In genomic region chr6:4805553-4806307, GRCh38 we compare ENCODE assay signal across 9 cellular contexts. TPM values are rescaled to one million over a fixed set of nuclear protein-coding genes. Genes with fewer than 3 reads are reported as not detected.
DNase-seq lines count a peak whose midpoint lies in the region; ATAC-seq and TF ChIP-seq lines count a peak whose summit lies in the region.
"Had no signal": no experiment of that assay in that cellular context is flagged by ENCODE, and none has a peak within 500 bp of the region (broad histone marks: within the 10 kb centered on the region; RNA-seq: fewer than 3 reads in every experiment).

No MANE protein-coding gene starts in this region.

- no peak overlapping the region for H3K4me3 Mint-ChIP-seq in HFFc6
- no peak overlapping the region for H3K4me3 Mint-ChIP-seq in endothelial cell (ENCODE audit: unreplicated experiment)
- H3K4me3 Mint-ChIP-seq: natural killer cell treated with Interleukin-12 subunit alpha and Interleukin-12 subunit beta and Interleukin-15 and Interleukin-18, amount 100 ng/mL, for 72 hours had no signal

- H3K9me3 ChIP-seq in PC-9 (ENCODE audit: insufficient read depth, low read depth) (no peaks in the 10 kb centered on the region), mucosa of descending colon (no peaks in the 10 kb centered on the region)

- BruUV-seq in PC-9 (replicated peaks; lab: Mats Ljungman, UMichigan), result no TSS peak

- H3K9me3 Mint-ChIP-seq in HFFc6, result peaks cover 2% of the 10 kb centered on the region; the same call in 1 of the 2 replicates
- H3K9me3 Mint-ChIP-seq in endothelial cell (ENCODE audit: unreplicated experiment), result no peaks in the 10 kb centered on the region

- no peak overlapping the region for H3K27ac ChIP-seq in PC-9

- H3K27me3 ChIP-seq in PC-9 (ENCODE audit: insufficient read depth, low read depth), result no peaks in the 10 kb centered on the region

- POLR2A ChIA-PET in PC-9 (lab: Charles Lee; ENCODE audit: unreplicated experiment), result no interaction called here

- H3K36me3 Mint-ChIP-seq in HFFc6 (ENCODE audit: low read depth) (peaks cover 2% of the 10 kb centered on the region), endothelial cell (ENCODE audit: low read depth, unreplicated experiment) (no peaks in the 10 kb centered on the region)

- peaks cover 45% of the 10 kb centered on the region for H3K79me2 ChIP-seq in PC-9 (ENCODE audit: low read depth)

- TF ChIP-seq CTCF in HFFc6 (IDR thresholded peaks at IDR 0.05) (peak; percentile 78), PC-9 (conservative IDR thresholded peaks at IDR 0.05) (peak; percentile 33; the same call in 1 of the 2 replicates), endothelial cell (IDR thresholded peaks at IDR 0.05; ENCODE audit: unreplicated experiment) (peak; percentile 12), mucosa of descending colon (IDR thresholded peaks at IDR 0.05) (peak; percentile 53)

- H3K4me1 ChIP-seq in PC-9 (replicated peaks; ENCODE audit: insufficient read depth) (no peaks in the 10 kb centered on the region), mucosa of descending colon (ENCODE audit: low read depth) (peaks cover 33% of the 10 kb centered on the region)

- H3K27me3 Mint-ChIP-seq in HFFc6 (ENCODE audit: insufficient read depth) (no peaks in the 10 kb centered on the region), endothelial cell (ENCODE audit: unreplicated experiment) (peaks cover 2% of the 10 kb centered on the region)
- H3K27me3 Mint-ChIP-seq: natural killer cell treated with Interleukin-12 subunit alpha and Interleukin-12 subunit beta and Interleukin-15 and Interleukin-18, amount 100 ng/mL, for 72 hours had no signal

- intact Hi-C loops in PC-9 (cut with micrococcal nuclease; ENCODE audit: unreplicated experiment) (no loop called here), mucosa of descending colon (cut with DNase I, micrococcal nuclease) (loop anchor here in 1 of 2 donors (10.0 kb wide), 1 partner anchor 129 kb away; no protein-coding TSS in a partner anchor)

- ATAC-seq in mucosa of descending colon, result peak; percentile 71
- ATAC-seq in GM21360 (IDR thresholded peaks at IDR 0.05; ENCODE audit: unreplicated experiment), result no peak

- peaks cover 74% of the 10 kb centered on the region for H3K4me1 Mint-ChIP-seq in HFFc6 (ENCODE audit: low read depth)
- H3K4me1 Mint-ChIP-seq in endothelial cell (ENCODE audit: unreplicated experiment), result peaks cover 27% of the 10 kb centered on the region

- no peak overlapping the region for H2AFZ ChIP-seq in PC-9

- H3K4me3 ChIP-seq in PC-9, result no peak overlapping the region
- H3K4me3 ChIP-seq in mucosa of descending colon, result no peak overlapping the region

- CTCF ChIA-PET in PC-9 (lab: Charles Lee), result no interaction called here

- DNase-seq in DMS 273 treated with DMSO at 0.1 percent for 48 hours (lab: John Stamatoyannopoulos, UW) (peak; percentile 12), HFFc6 (peak; percentile 35), PC-9 (peak in 1 of 2 experiments; percentile 25), endothelial cell (ENCODE audit: low spot score) (peak; percentile 28), mucosa of descending colon (peak; percentile 66 to 86 (median 82)), GOT3 (lab: John Stamatoyannopoulos, UW) (no peak), HuH-7 (ENCODE audit: low spot score) (no peak)

- no peaks in the 10 kb centered on the region for H3F3A ChIP-seq in PC-9 (ENCODE audit: insufficient read depth, low read depth)

- H3K27ac Mint-ChIP-seq in HFFc6 (no peak overlapping the region), endothelial cell (ENCODE audit: unreplicated experiment) (no peak overlapping the region)
- H3K27ac Mint-ChIP-seq: natural killer cell treated with Interleukin-12 subunit alpha and Interleukin-12 subunit beta and Interleukin-15 and Interleukin-18, amount 100 ng/mL, for 72 hours had no signal

- H3K4me2 ChIP-seq in PC-9, result no peak overlapping the region

- H3K9me2 ChIP-seq in PC-9 (ENCODE audit: insufficient read depth), result no peaks in the 10 kb centered on the region

- H3K36me3 ChIP-seq in PC-9 (ENCODE audit: low read depth) (no peaks in the 10 kb centered on the region), mucosa of descending colon (ENCODE audit: low read depth) (no peaks in the 10 kb centered on the region)

- H4K20me1 ChIP-seq in PC-9 (ENCODE audit: insufficient read depth), result no peaks in the 10 kb centered on the region

RNA-seq across cellular contexts. Expression of gene CDYL, which starts 29.5 kb away (rescaled TPM):
- 10 to 100 TPM; 28.4 to 34.8 (median 33.8) TPM for total RNA-seq in HFFc6 (2021; fragmentation: NEBNext Ultra II Directional; extraction: Animal tissue kit (Norgen Biotek cat#: 25700))
- 52.7 and 60.8 TPM in 2 replicates for total RNA-seq in PC-9 (2021)
- total RNA-seq in endothelial cell (ENCODE audit: unreplicated experiment), result 66.7 TPM
- total RNA-seq in mucosa of descending colon, result 10 to 100 TPM; 58.9 to 74.9 (median 71.9) TPM

Comparison
In these comparisons a context has a peak if more than half of its experiments do, and no peak if none do; other contexts are left out.
1. DNase-seq: peak in DMS 273 treated with DMSO at 0.1 percent for 48 hours (single experiment), HFFc6 (single experiment), endothelial cell (single experiment) and mucosa of descending colon (3 of 3); none in GOT3 (single experiment) and HuH-7 (single experiment).
2. CTCF ChIP-seq: peak in every context shown above with its lines; median percentile 78 in HFFc6; 53 in mucosa of descending colon; 33 in PC-9; 12 in endothelial cell.